20 cellular contexts compared by ENCODE assay signal in genomic region chr10:111836586-111836985, GRCh38.
DNase-seq lines count a peak whose midpoint lies in the region; ATAC-seq, FAIRE-seq and TF ChIP-seq lines count a peak whose summit lies in the region.
"Had no signal": no experiment of that assay in that cellular context is flagged by ENCODE, and none has a peak within 500 bp of the region (broad histone marks: within the 10 kb centered on the region; RNA-seq: fewer than 3 reads in every experiment).

No MANE protein-coding gene starts in this region.

- H3K9me3 Mint-ChIP-seq in astrocyte (ENCODE audit: unreplicated experiment): peaks cover 2% of the 10 kb centered on the region

- H4K20me1 ChIP-seq in astrocyte (ENCODE audit: insufficient read depth, low read length): no peaks in the 10 kb centered on the region
- H4K20me1 ChIP-seq in fibroblast of lung (ENCODE audit: control insufficient read depth, extremely low read depth, insufficient read depth, low read length): no peaks in the 10 kb centered on the region

- no peaks in the 10 kb centered on the region for H3K9me3 ChIP-seq in astrocyte (ENCODE audit: insufficient read depth, low read depth, low read length)
- H3K9me3 ChIP-seq in fibroblast of lung (ENCODE audit: control insufficient read depth, insufficient read depth, low read depth, low read length): no peaks in the 10 kb centered on the region

- H3K36me3 ChIP-seq in astrocyte (ENCODE audit: insufficient read depth, low read length) (no peaks in the 10 kb centered on the region), fibroblast of lung (ENCODE audit: control insufficient read depth, insufficient read depth, low read length) (no peaks in the 10 kb centered on the region)

- H2AFZ ChIP-seq in astrocyte (ENCODE audit: low read depth, low read length) (no peak overlapping the region), fibroblast of lung (ENCODE audit: low read length) (no peak overlapping the region)

- peaks cover 18% of the 10 kb centered on the region for H3K4me1 ChIP-seq in astrocyte (ENCODE audit: insufficient read depth, low read length)
- H3K4me1 ChIP-seq in fibroblast of lung (ENCODE audit: control insufficient read depth, extremely low read depth, insufficient read depth, low read length): no peaks in the 10 kb centered on the region

- ATAC-seq in GM21381 (IDR thresholded peaks at IDR 0.05; ENCODE audit: unreplicated experiment): no peak
- ATAC-seq: PC-3 had no signal

- H3K27me3 Mint-ChIP-seq in astrocyte (ENCODE audit: low read depth, unreplicated experiment): no peaks in the 10 kb centered on the region

- no peaks in the 10 kb centered on the region for H3K36me3 Mint-ChIP-seq in astrocyte (ENCODE audit: low read depth, unreplicated experiment)
- H3K36me3 Mint-ChIP-seq: CD14-positive monocyte had no signal

- H3K27ac ChIP-seq in astrocyte (ENCODE audit: low read depth, low read length) (no peak overlapping the region), fibroblast of lung (ENCODE audit: insufficient read depth, low read length) (no peak overlapping the region)

- peak overlapping the region; percentile 39 for H3K4me2 ChIP-seq in astrocyte (ENCODE audit: low read length)
- no peak overlapping the region for H3K4me2 ChIP-seq in fibroblast of lung (ENCODE audit: extremely low read depth, insufficient read depth, low read length)

- FAIRE-seq in astrocyte (lab: Jason Lieb, UNC): no peak
- no peak for FAIRE-seq in urothelium cell line (lab: Jason Lieb, UNC)
- FAIRE-seq: HTR-8/SVneo had no signal

- H3K9ac ChIP-seq in astrocyte (ENCODE audit: low read length) (no peak overlapping the region), fibroblast of lung (ENCODE audit: insufficient read depth, low read length) (no peak overlapping the region)

- H3K4me3 Mint-ChIP-seq in astrocyte (ENCODE audit: unreplicated experiment): no peak overlapping the region
- H3K4me3 Mint-ChIP-seq: CD14-positive monocyte had no signal

- H3K4me1 Mint-ChIP-seq in astrocyte (ENCODE audit: low read depth, unreplicated experiment): no peaks in the 10 kb centered on the region
- H3K4me1 Mint-ChIP-seq: CD14-positive monocyte had no signal

- no peak for TF ChIP-seq CTCF in astrocyte (IDR thresholded peaks at IDR 0.05; ENCODE audit: insufficient read depth, low read depth, low read length)
- TF ChIP-seq CTCF in fibroblast of lung (conservative IDR thresholded peaks at IDR 0.05 in 1 of 2, IDR thresholded peaks at IDR 0.05 in 1 of 2; ENCODE audit: low read depth in 1 of 2, low read length in 2 of 2): no peak

- H3K27me3 ChIP-seq in astrocyte (ENCODE audit: insufficient read depth, low read length) (no peaks in the 10 kb centered on the region), fibroblast of lung (ENCODE audit: control insufficient read depth, insufficient read depth, low read length) (no peaks in the 10 kb centered on the region)

- no peaks in the 10 kb centered on the region for H3K79me2 ChIP-seq in astrocyte (ENCODE audit: insufficient read depth, low read length)
- H3K79me2 ChIP-seq in fibroblast of lung (ENCODE audit: control insufficient read depth, insufficient read depth, low read length): no peaks in the 10 kb centered on the region

- H3K4me3 ChIP-seq in astrocyte (ENCODE audit: insufficient read depth, low read depth, low read length) (no peak overlapping the region), fibroblast of lung (replicated peaks in 1 of 4; ENCODE audit: control extremely low read depth in 1 of 4, insufficient read depth in 1 of 4, low read depth in 3 of 4, low read length in 4 of 4) (no peak overlapping the region)

- DNase-seq in astrocyte (ENCODE audit: low read depth) (peak; percentile 34), fibroblast of lung (ENCODE audit: low read depth in 2 of 2) (peak; percentile 48 to 64), myocyte (ENCODE audit: low read depth) (peak; percentile 50), superior temporal gyrus (ENCODE audit: extremely low spot score) (peak; percentile 42), urothelium cell line (ENCODE audit: low spot score) (no peak), GDM1 (lab: John Stamatoyannopoulos, UW) (no peak)
- DNase-seq: ACHN, DMS79 treated with DMSO at 0.1 percent for 48 hours, HCEC 1CT, IMR-90, NCI-H1417 treated with DMSO at 0.1 percent for 48 hours, NCI-H187 treated with DMSO at 0.1 percent for 48 hours, NCI-H226, NCI-H526, PC-3, RPMI8226, SHP77 treated with DMSO at 0.1 percent for 48 hours had no signal

- H3K27ac Mint-ChIP-seq in astrocyte (ENCODE audit: unreplicated experiment): no peak overlapping the region
- H3K27ac Mint-ChIP-seq: CD14-positive monocyte had no signal

Comparison
In these comparisons a context has a peak if more than half of its experiments do, and no peak if none do; other contexts are left out.
1. DNase-seq: peak in astrocyte (single experiment), fibroblast of lung (2 of 2), myocyte (single experiment) and superior temporal gyrus (single experiment); none in urothelium cell line (single experiment) and GDM1 (single experiment).